Comparison of ENCODE assay signal across 8 cellular contexts in genomic region chr17:7237761-7238417, GRCh38. TPM values are rescaled to one million over a fixed set of nuclear protein-coding genes. Genes with fewer than 3 reads are reported as not detected.
DNase-seq lines count a peak whose midpoint lies in the region; ATAC-seq and TF ChIP-seq lines count a peak whose summit lies in the region.

No MANE protein-coding gene starts in this region.

- ATAC-seq in GM21825 (IDR thresholded peaks at IDR 0.05; ENCODE audit: unreplicated experiment): no peak

- TF ChIP-seq CTCF in epithelial cell of proximal tubule (conservative IDR thresholded peaks at IDR 0.05; ENCODE audit: low read depth, low read length): no peak

- no peaks in the 10 kb centered on the region for H3K9me3 ChIP-seq in mucosa of stomach (ENCODE audit: control insufficient read depth, low read length)

- H3K27me3 ChIP-seq in mucosa of stomach (ENCODE audit: control insufficient read depth, insufficient read depth, low read length): no peaks in the 10 kb centered on the region

- peaks cover 5% of the 10 kb centered on the region for H3K36me3 ChIP-seq in mucosa of stomach (ENCODE audit: control insufficient read depth, insufficient read depth, low read length)

- DNase-seq in NK-92 treated with Interleukin-12 subunit alpha and Interleukin-12 subunit beta, amount 100 ng/mL, for 24 hours (lab: John Stamatoyannopoulos, UW): peak; percentile 60
- DNase-seq in NK-92 (lab: John Stamatoyannopoulos, UW; ENCODE audit: unreplicated experiment) (no peak), NCI-H82 treated with DMSO at 0.1 percent for 48 hours (lab: John Stamatoyannopoulos, UW; ENCODE audit: unreplicated experiment) (peak; percentile 52), activated T-cell treated with anti-CD3 and anti-CD28 coated beads for 24 hours (ENCODE audit: low read depth) (peak; percentile 81), epithelial cell of proximal tubule (ENCODE audit: low read depth) (no peak)
- peak; percentile 65 to 71 for DNase-seq in stimulated activated CD8-positive, alpha-beta memory T cell treated with anti-CD3 and anti-CD28 coated beads, Interleukin-7, amount 100 ng/mL, for 1 hour (ENCODE audit: low read depth in 2 of 2)

- peaks cover 47% of the 10 kb centered on the region for H3K4me1 ChIP-seq in mucosa of stomach (ENCODE audit: control insufficient read depth, insufficient read depth, low read length)

- H3K9ac ChIP-seq in mucosa of stomach (ENCODE audit: low read length): peak overlapping the region; percentile 93

- peak overlapping the region; percentile 90 for H3K4me3 ChIP-seq in epithelial cell of proximal tubule (ENCODE audit: low read depth, low read length)
- peak overlapping the region; percentile 1 for H3K4me3 ChIP-seq in mucosa of stomach (ENCODE audit: low read length)

RNA-seq across cellular contexts. Expression of gene PHF23, which starts 1.4 kb away (rescaled TPM):
- 27.1 and 42.8 TPM in 2 replicates for total RNA-seq in epithelial cell of proximal tubule

RNA-seq across cellular contexts. Expression of gene DVL2, which starts 3.6 kb away (rescaled TPM):
- 46.5 and 68.0 TPM in 2 replicates for total RNA-seq in epithelial cell of proximal tubule

RNA-seq across cellular contexts. Expression of gene GABARAP, which starts 4.4 kb away (rescaled TPM):
- 298 and 570 TPM in 2 replicates for total RNA-seq in epithelial cell of proximal tubule

RNA-seq across cellular contexts. Expression of gene CTDNEP1, which starts 13.6 kb away (rescaled TPM):
- total RNA-seq in epithelial cell of proximal tubule: 36.4 and 58.5 TPM in 2 replicates

RNA-seq across cellular contexts. Expression of gene ELP5, which starts 14.1 kb away (rescaled TPM):
- 37.0 and 54.8 TPM in 2 replicates for total RNA-seq in epithelial cell of proximal tubule

Comparison
In these comparisons a context has a peak if more than half of its experiments do, and no peak if none do; other contexts are left out.
1. DNase-seq: peak in NK-92 treated with Interleukin-12 subunit alpha and Interleukin-12 subunit beta, amount 100 ng/mL, for 24 hours (single experiment), NCI-H82 treated with DMSO at 0.1 percent for 48 hours (single experiment), activated T-cell treated with anti-CD3 and anti-CD28 coated beads for 24 hours (single experiment) and stimulated activated CD8-positive, alpha-beta memory T cell treated with anti-CD3 and anti-CD28 coated beads, Interleukin-7, amount 100 ng/mL, for 1 hour (2 of 2); none in NK-92 (single experiment) and epithelial cell of proximal tubule (single experiment).